Comparison of ENCODE assay signal across 11 cellular contexts in the genomic region with DNA sequence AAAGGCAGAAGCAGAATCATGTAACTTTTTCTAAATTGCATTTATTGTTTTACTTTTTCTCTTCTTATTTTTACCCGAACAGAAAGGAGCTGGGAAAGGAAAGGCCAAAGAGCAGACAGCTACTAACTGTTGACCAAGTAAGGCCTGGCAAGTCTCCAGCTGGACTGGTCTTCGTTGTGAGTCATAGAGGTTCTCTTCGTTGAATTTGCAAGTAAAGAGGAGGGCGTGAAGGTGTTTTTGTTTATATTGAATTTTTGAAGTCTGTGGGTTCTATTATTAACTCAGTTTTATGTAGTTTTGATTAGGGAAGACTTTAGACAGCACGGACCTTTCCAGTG.
A peak's percentile ranks its signal among the peaks of the same experiment; 100 is the strongest.
DNase-seq lines count a peak whose midpoint lies in the region; ATAC-seq and TF ChIP-seq lines count a peak whose summit lies in the region.
"Had no signal": no experiment of that assay in that cellular context is flagged by ENCODE, and none has a peak within 500 bp of the region (broad histone marks: within the 10 kb centered on the region; RNA-seq: fewer than 3 reads in every experiment).

No MANE protein-coding gene starts in this region.

- TF ChIP-seq CTCF in fibroblast of the aortic adventitia (IDR thresholded peaks at IDR 0.05; ENCODE audit: insufficient read depth, low read length) = no peak

- DNase-seq in GM04504 (ENCODE audit: low read depth) (peak; percentile 63), RKO (ENCODE audit: low spot score) (peak; percentile 76), fibroblast of the aortic adventitia (ENCODE audit: low read depth) (peak; percentile 38), sciatic nerve (ENCODE audit: low spot score) (peak; percentile 85), COLO668 (lab: John Stamatoyannopoulos, UW; ENCODE audit: unreplicated experiment) (no peak), NCI-H748 (lab: John Stamatoyannopoulos, UW; ENCODE audit: unreplicated experiment) (no peak), NCI-H1436 treated with DMSO at 0.1 percent for 48 hours (lab: John Stamatoyannopoulos, UW) (no peak)
- DNase-seq: activated T-cell treated with anti-CD3 and anti-CD28 coated beads for 4 hours, NCI-H2227 treated with DMSO at 0.1 percent for 48 hours, T-helper 9 cell had no signal

- ATAC-seq in sciatic nerve (peak; percentile 77), HG03469 (IDR thresholded peaks at IDR 0.05; ENCODE audit: unreplicated experiment) (no peak)

- no peak overlapping the region for H3K4me3 ChIP-seq in fibroblast of the aortic adventitia (ENCODE audit: low read depth, low read length)

- intact Hi-C loops in sciatic nerve (cut with DNase I) = no loop called here

Comparison
In these comparisons a context has a peak if more than half of its experiments do, and no peak if none do; other contexts are left out.
1. DNase-seq: peak in GM04504 (single experiment), RKO (single experiment), fibroblast of the aortic adventitia (single experiment) and sciatic nerve (single experiment); none in COLO668 (single experiment), NCI-H748 (single experiment) and NCI-H1436 treated with DMSO at 0.1 percent for 48 hours (single experiment).